11 cellular contexts compared by ENCODE assay signal in the genomic region with DNA sequence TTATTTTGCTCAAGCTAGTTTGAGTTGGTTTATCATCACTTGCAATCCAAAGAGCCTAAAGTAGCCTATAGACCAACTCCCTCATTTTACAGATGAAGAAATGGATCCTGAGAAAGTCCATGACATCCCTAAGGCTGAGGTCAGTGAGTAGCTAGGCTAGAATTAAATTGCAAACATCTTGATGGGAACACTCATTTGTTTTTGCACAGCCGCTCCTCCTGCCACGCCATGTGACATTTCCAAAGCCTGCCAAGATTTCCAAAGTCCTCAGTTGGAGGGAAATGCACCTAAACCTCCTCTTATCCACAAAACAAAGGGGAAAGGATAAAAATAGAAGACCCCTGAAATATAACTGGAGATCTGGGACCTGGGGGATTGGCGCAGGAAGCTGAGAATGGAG. TPM values are rescaled to one million over a fixed set of nuclear protein-coding genes. Genes with fewer than 3 reads are reported as not detected.
DNase-seq lines count a peak whose midpoint lies in the region; ATAC-seq and TF ChIP-seq lines count a peak whose summit lies in the region.
"Had no signal": no experiment of that assay in that cellular context is flagged by ENCODE, and none has a peak within 500 bp of the region (broad histone marks: within the 10 kb centered on the region; RNA-seq: fewer than 3 reads in every experiment).

No MANE protein-coding gene starts in this region.

- H3K4me3 ChIP-seq in AG09309 (ENCODE audit: control insufficient read depth, low read depth, low read length) (peak overlapping the region; percentile 48), esophagus (ENCODE audit: low read depth in 1 of 2, low read length in 2 of 2) (no peak overlapping the region), trophoblast cell (ENCODE audit: low read depth, low read length) (no peak overlapping the region)
- H3K4me3 ChIP-seq in CD8-positive, alpha-beta T cell (ENCODE audit: low read depth, low read length): no peak overlapping the region

- 81 to 84% methylated on average over 3 of the region's 3 CpGs for whole genome bisulfite sequencing in esophagus, 2 donors
- WGBS in trophoblast cell (ENCODE audit: extremely low coverage, insufficient coverage, insufficient read length): no CpG with 5 or more reads among the region's 3 CpGs

- TF ChIP-seq CTCF in AG09309 (IDR thresholded peaks at IDR 0.05; ENCODE audit: control insufficient read depth, insufficient read depth, low read depth, low read length, missing control alignments): no peak
- no peak for TF ChIP-seq CTCF in CD8-positive, alpha-beta T cell (IDR thresholded peaks at IDR 0.05)

- H2BK5ac ChIP-seq in trophoblast cell (ENCODE audit: low read depth, low read length, poor library complexity): no peak overlapping the region

- no peak overlapping the region for H3K23ac ChIP-seq in trophoblast cell (ENCODE audit: low read length)

- CTCF ChIA-PET in CD8-positive, alpha-beta T cell (lab: Charles Lee): interaction anchor here (1.2 to 1.6 kb wide), 2 partner anchors 16 to 89 kb away, joined by 4 to 9 read pairs; partner anchors contain the start of genes COL1A1 and TMEM92

- no peak for ATAC-seq in GM21447 (IDR thresholded peaks at IDR 0.05; ENCODE audit: unreplicated experiment)
- ATAC-seq in CD8-positive, alpha-beta T cell: no peak

- H2AK5ac ChIP-seq in trophoblast cell (ENCODE audit: low read length): no peak overlapping the region

- H2AFZ ChIP-seq in trophoblast cell (ENCODE audit: insufficient read depth, low read length, poor library complexity): no peak overlapping the region

- no peaks in the 10 kb centered on the region for H3K4me1 Mint-ChIP-seq in CD8-positive, alpha-beta T cell (ENCODE audit: low read depth)

- no peaks in the 10 kb centered on the region for H3K9me3 Mint-ChIP-seq in CD8-positive, alpha-beta T cell

- POLR2A ChIA-PET in CD8-positive, alpha-beta T cell (lab: Charles Lee): no interaction called here

- H3K4me2 ChIP-seq in trophoblast cell (ENCODE audit: low read length): no peak overlapping the region

- no peaks in the 10 kb centered on the region for H3K27me3 ChIP-seq in esophagus (ENCODE audit: control insufficient read depth in 1 of 2, insufficient read depth in 2 of 2, low read length in 2 of 2)
- H3K27me3 ChIP-seq in trophoblast cell (ENCODE audit: insufficient read depth, low read length): no peaks in the 10 kb centered on the region
- H3K27me3 ChIP-seq in CD8-positive, alpha-beta T cell (ENCODE audit: insufficient read depth, low read length): no peaks in the 10 kb centered on the region

- H3K4me3 Mint-ChIP-seq in CD8-positive, alpha-beta T cell: no peak overlapping the region

- no peak overlapping the region for H4K12ac ChIP-seq in trophoblast cell (ENCODE audit: low read depth, low read length)

- H2BK12ac ChIP-seq in trophoblast cell (ENCODE audit: low read length): no peak overlapping the region

- no peaks in the 10 kb centered on the region for H3K79me2 ChIP-seq in trophoblast cell (ENCODE audit: control insufficient read depth, insufficient read depth, low read length, poor library complexity)

- peaks cover 7% of the 10 kb centered on the region for H3K79me1 ChIP-seq in trophoblast cell (ENCODE audit: low read length)

- H3K36me3 ChIP-seq in esophagus (ENCODE audit: control insufficient read depth in 2 of 2, insufficient read depth in 2 of 2, low read length in 1 of 2): no peaks in the 10 kb centered on the region
- H3K36me3 ChIP-seq in trophoblast cell (ENCODE audit: control insufficient read depth in 1 of 2, insufficient read depth in 2 of 2, low read length in 2 of 2): no peaks in the 10 kb centered on the region
- H3K36me3 ChIP-seq in CD8-positive, alpha-beta T cell (ENCODE audit: insufficient read depth, low read length): no peaks in the 10 kb centered on the region

- H3K27ac ChIP-seq in esophagus (ENCODE audit: low read depth in 2 of 2, low read length in 1 of 2) (peak overlapping the region; percentile 83 to 92), trophoblast cell (ENCODE audit: low read depth, low read length) (peak overlapping the region; percentile 15)
- H3K27ac ChIP-seq in CD8-positive, alpha-beta T cell (ENCODE audit: low read depth, low read length): no peak overlapping the region

- H3K14ac ChIP-seq in trophoblast cell (ENCODE audit: low read length): no peak overlapping the region

- H3K27me3 Mint-ChIP-seq in CD8-positive, alpha-beta T cell (ENCODE audit: low read depth): peaks cover 16% of the 10 kb centered on the region

- H2BK120ac ChIP-seq in trophoblast cell (ENCODE audit: insufficient read depth, low read length, poor library complexity): no peak overlapping the region

- DNase-seq in AG09309 (ENCODE audit: low read depth) (no peak), M059J (ENCODE audit: low read depth) (peak; percentile 39), trophoblast cell (no peak), head of caudate nucleus (no peak), iPS-NIHi11 (ENCODE audit: low spot score) (no peak)
- no peak for DNase-seq in CD8-positive, alpha-beta T cell
- DNase-seq: activated naive CD4-positive, alpha-beta T cell treated with Interleukin-2 at 50 U/mL for 16 hours; NCI-H748 treated with DMSO at 0.1 percent for 48 hours had no signal

- intact Hi-C loops in head of caudate nucleus (cut with DNase I): no loop called here
- intact Hi-C loops in CD8-positive, alpha-beta T cell (cut with DNase I, micrococcal nuclease): no loop called here

- H3K9me3 ChIP-seq in esophagus (ENCODE audit: control insufficient read depth in 2 of 2, insufficient read depth in 1 of 2, low read depth in 1 of 2, low read length in 1 of 2): no peaks in the 10 kb centered on the region
- H3K9me3 ChIP-seq in trophoblast cell (ENCODE audit: insufficient read depth, low read depth, low read length): no peaks in the 10 kb centered on the region
- no peaks in the 10 kb centered on the region for H3K9me3 ChIP-seq in CD8-positive, alpha-beta T cell (ENCODE audit: low read length)

- H3K27ac Mint-ChIP-seq in CD8-positive, alpha-beta T cell: no peak overlapping the region

- no peak overlapping the region for H4K8ac ChIP-seq in trophoblast cell (ENCODE audit: low read depth, low read length)

- H3K4ac ChIP-seq in trophoblast cell (ENCODE audit: low read depth, low read length): no peak overlapping the region

- H3K9ac ChIP-seq in trophoblast cell (ENCODE audit: low read length): no peak overlapping the region

- no peaks in the 10 kb centered on the region for H3K36me3 Mint-ChIP-seq in CD8-positive, alpha-beta T cell

- no peak overlapping the region for H3K18ac ChIP-seq in trophoblast cell (ENCODE audit: low read length)

- no peak overlapping the region for H4K91ac ChIP-seq in trophoblast cell (ENCODE audit: low read depth, low read length)

- peaks cover 0 to 4% of the 10 kb centered on the region in 2 donors for H3K4me1 ChIP-seq in esophagus (ENCODE audit: control insufficient read depth in 2 of 2, insufficient read depth in 2 of 2, low read length in 1 of 2)
- peaks cover 9 to 10% of the 10 kb centered on the region in 2 experiments for H3K4me1 ChIP-seq in trophoblast cell (ENCODE audit: control insufficient read depth in 1 of 2, insufficient read depth in 2 of 2, low read length in 2 of 2)
- no peaks in the 10 kb centered on the region for H3K4me1 ChIP-seq in CD8-positive, alpha-beta T cell (ENCODE audit: insufficient read depth, low read length)

RNA-seq across cellular contexts. Expression of gene TMEM92, which starts 15.0 kb away (rescaled TPM):
- 0.99 and 5.2 TPM in 2 replicates for total RNA-seq in M059J (2014; rRNA removed; shearing (Covaris generic))
- under 1 TPM; 0.08 to 0.27 TPM for polyA plus RNA-seq in esophagus
- 15.5 and 15.6 TPM in 2 replicates for polyA plus RNA-seq in trophoblast cell (2013)
- total RNA-seq in CD8-positive, alpha-beta T cell: not detected
- total RNA-seq: mononuclear cell had no signal

RNA-seq across cellular contexts. Expression of gene XYLT2, which starts 56.7 kb away (rescaled TPM):
- 17.8 and 37.4 TPM in 2 replicates for total RNA-seq in M059J (2014; rRNA removed; shearing (Covaris generic))
- polyA plus RNA-seq in esophagus: 10 to 100 TPM in 1 of 2 donors, 1 to 10 TPM in 1; 6.0 to 12.1 TPM
- polyA plus RNA-seq in trophoblast cell (2013): 11.4 and 11.5 TPM in 2 replicates
- 1 to 10 TPM; 9.0 to 9.4 TPM for total RNA-seq in CD8-positive, alpha-beta T cell
